11 cellular contexts compared by ENCODE assay signal in the genomic region with DNA sequence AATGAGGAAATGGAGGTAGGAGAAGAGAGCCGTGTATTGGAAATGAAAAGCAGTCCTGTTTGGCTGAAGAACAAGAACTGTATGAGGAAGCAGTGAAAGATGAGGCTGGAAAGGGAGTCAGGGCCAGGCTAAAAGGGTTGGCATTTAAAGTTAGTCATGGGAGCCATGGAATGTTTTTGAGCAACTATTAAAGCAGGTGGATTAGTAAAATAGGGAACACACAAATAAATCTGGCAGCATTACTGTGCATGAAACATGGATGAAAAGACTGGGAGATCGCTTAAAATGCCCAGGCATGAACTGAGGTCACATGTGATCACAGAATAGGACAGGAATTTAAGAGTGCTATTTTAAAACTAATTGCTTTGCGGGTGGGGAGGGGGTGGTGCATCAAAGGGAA. TPM values are rescaled to one million over a fixed set of nuclear protein-coding genes. Genes with fewer than 3 reads are reported as not detected.
DNase-seq lines count a peak whose midpoint lies in the region; ATAC-seq, FAIRE-seq and TF ChIP-seq lines count a peak whose summit lies in the region.
"Had no signal": no experiment of that assay in that cellular context is flagged by ENCODE, and none has a peak within 500 bp of the region (broad histone marks: within the 10 kb centered on the region; RNA-seq: fewer than 3 reads in every experiment).

No MANE protein-coding gene starts in this region.

- peak overlapping the region; percentile 99 for H3K27ac Mint-ChIP-seq in activated naive CD4-positive, alpha-beta T cell treated with anti-CD3 and anti-CD28 coated beads for 36 hours
- H3K27ac Mint-ChIP-seq in activated naive CD4-positive, alpha-beta T cell treated with anti-CD3 and anti-CD28 coated beads, Interleukin-2, amount 50 U/mL, for 72 hours = peak overlapping the region in 1 of 2 donors; percentile 99
- peak overlapping the region; percentile 92 for H3K27ac Mint-ChIP-seq in activated naive CD8-positive, alpha-beta T cell treated with anti-CD3 and anti-CD28 coated beads, Interleukin-2, amount 50 U/mL, for 24 hours

- no peaks in the 10 kb centered on the region for H3K9me3 ChIP-seq in transverse colon
- H3K9me3 ChIP-seq: BLaER1 had no signal

- peaks cover 10 to 37% (median 29%) of the 10 kb centered on the region in 4 donors for H3K4me1 ChIP-seq in transverse colon

- peaks cover 4% of the 10 kb centered on the region for H3K36me3 Mint-ChIP-seq in activated naive CD4-positive, alpha-beta T cell treated with anti-CD3 and anti-CD28 coated beads for 36 hours (ENCODE audit: low read depth)
- H3K36me3 Mint-ChIP-seq in activated naive CD4-positive, alpha-beta T cell treated with anti-CD3 and anti-CD28 coated beads, Interleukin-2, amount 50 U/mL, for 72 hours = peaks cover 13 to 14% of the 10 kb centered on the region in 2 donors
- peaks cover 14% of the 10 kb centered on the region for H3K36me3 Mint-ChIP-seq in activated naive CD8-positive, alpha-beta T cell treated with anti-CD3 and anti-CD28 coated beads, Interleukin-2, amount 50 U/mL, for 24 hours (ENCODE audit: low read depth)

- ATAC-seq in activated naive CD4-positive, alpha-beta T cell treated with anti-CD3 and anti-CD28 coated beads, Interleukin-2, amount 50 U/mL, for 72 hours = no peak
- ATAC-seq in activated naive CD8-positive, alpha-beta T cell treated with anti-CD3 and anti-CD28 coated beads, Interleukin-2, amount 50 U/mL, for 24 hours = no peak
- ATAC-seq in GM21515 (IDR thresholded peaks at IDR 0.05; ENCODE audit: unreplicated experiment) = no peak

- H3K27me3 ChIP-seq in transverse colon = no peaks in the 10 kb centered on the region
- H3K27me3 ChIP-seq: BLaER1 had no signal

- in situ Hi-C loops in transverse colon (cut with MboI; ENCODE audit: low pct_ligation_motif_present in 1 of 4, low pct_unique_long_range_greater_than_20kb in 1 of 4, low sequenced_read_pairs in 3 of 4) = no loop called here

- intact Hi-C loops in activated naive CD4-positive, alpha-beta T cell treated with anti-CD3 and anti-CD28 coated beads for 36 hours (cut with micrococcal nuclease) = loop anchor here (1.0 kb wide), 2 partner anchors 345 to 669 kb away; partner anchors contain the start of gene SMIM30
- intact Hi-C loops in transverse colon (cut with DNase I; ENCODE audit: low total_unique reads) = no loop called here

- no peaks in the 10 kb centered on the region for H3K9me3 Mint-ChIP-seq in activated naive CD4-positive, alpha-beta T cell treated with anti-CD3 and anti-CD28 coated beads for 36 hours
- H3K9me3 Mint-ChIP-seq in activated naive CD4-positive, alpha-beta T cell treated with anti-CD3 and anti-CD28 coated beads, Interleukin-2, amount 50 U/mL, for 72 hours = no peaks in the 10 kb centered on the region
- no peaks in the 10 kb centered on the region for H3K9me3 Mint-ChIP-seq in activated naive CD8-positive, alpha-beta T cell treated with anti-CD3 and anti-CD28 coated beads, Interleukin-2, amount 50 U/mL, for 24 hours

- WGBS in transverse colon (ENCODE audit: low coverage in 1 of 2), 2 donors = 43 to 56% methylated on average over 3 of the region's 3 CpGs

- FAIRE-seq in GM12891 (lab: Jason Lieb, UNC) = no peak

- H3K27ac ChIP-seq in transverse colon = peak overlapping the region; percentile 95 to 100 (median 98)
- H3K27ac ChIP-seq: BLaER1, SK-N-MC had no signal

- no peak for TF ChIP-seq EP300 in transverse colon (IDR thresholded peaks at IDR 0.05; ENCODE audit: low read depth)

- no peak for TF ChIP-seq POLR2A in transverse colon (IDR thresholded peaks at IDR 0.05)
- TF ChIP-seq POLR2A in GM12891 (IDR thresholded peaks at IDR 0.05; ENCODE audit: low read depth, low read length) = no peak

- H3K4me3 ChIP-seq in transverse colon = peak overlapping the region in 1 of 4 donors; percentile 79

- no peak for DNase-seq in activated naive CD4-positive, alpha-beta T cell treated with anti-CD3 and anti-CD28 coated beads for 36 hours
- DNase-seq in activated naive CD4-positive, alpha-beta T cell treated with anti-CD3 and anti-CD28 coated beads, Interleukin-2, amount 50 U/mL, for 72 hours (ENCODE audit: low spot score in 2 of 2) = no peak
- no peak for DNase-seq in activated naive CD8-positive, alpha-beta T cell treated with anti-CD3 and anti-CD28 coated beads, Interleukin-2, amount 50 U/mL, for 24 hours
- peak; percentile 18 for DNase-seq in myocyte (ENCODE audit: low read depth)
- DNase-seq in transverse colon = no peak
- DNase-seq in GM12891 (ENCODE audit: insufficient read length, low spot score) = no peak
- no peak for DNase-seq in NCI-H2029 treated with DMSO at 0.1 percent for 48 hours (lab: John Stamatoyannopoulos, UW)
- DNase-seq: NCI-H187 treated with DMSO at 0.1 percent for 48 hours had no signal

- no peak for TF ChIP-seq CTCF in transverse colon (IDR thresholded peaks at IDR 0.05)

- no peaks in the 10 kb centered on the region for H3K27me3 Mint-ChIP-seq in activated naive CD4-positive, alpha-beta T cell treated with anti-CD3 and anti-CD28 coated beads for 36 hours (ENCODE audit: low read depth)
- H3K27me3 Mint-ChIP-seq in activated naive CD8-positive, alpha-beta T cell treated with anti-CD3 and anti-CD28 coated beads, Interleukin-2, amount 50 U/mL, for 24 hours = no peaks in the 10 kb centered on the region

- peaks cover 36% of the 10 kb centered on the region for H3K4me1 Mint-ChIP-seq in activated naive CD4-positive, alpha-beta T cell treated with anti-CD3 and anti-CD28 coated beads for 36 hours (ENCODE audit: low read depth)
- H3K4me1 Mint-ChIP-seq in activated naive CD8-positive, alpha-beta T cell treated with anti-CD3 and anti-CD28 coated beads, Interleukin-2, amount 50 U/mL, for 24 hours = peaks cover 46% of the 10 kb centered on the region

- no peaks in the 10 kb centered on the region for H3K36me3 ChIP-seq in transverse colon
- H3K36me3 ChIP-seq: BLaER1 had no signal

- CTCF ChIA-PET in activated naive CD4-positive, alpha-beta T cell treated with anti-CD3 and anti-CD28 coated beads for 36 hours (lab: Charles Lee) = interaction anchor here (0.5 kb wide), 1 partner anchor 1310 kb away, joined by 3 read pairs; no protein-coding TSS in a partner anchor

- peak overlapping the region; percentile 99 for H3K4me3 Mint-ChIP-seq in activated naive CD4-positive, alpha-beta T cell treated with anti-CD3 and anti-CD28 coated beads for 36 hours
- H3K4me3 Mint-ChIP-seq in activated naive CD8-positive, alpha-beta T cell treated with anti-CD3 and anti-CD28 coated beads, Interleukin-2, amount 50 U/mL, for 24 hours = peak overlapping the region; percentile 10

TF ChIP-seq in GM12891, 5 proteins besides CTCF, POLR2A, EP300 and RAD21:
- TF ChIP-seq SPI1 (IDR thresholded peaks at IDR 0.05; ENCODE audit: low read depth, low read length) (no peak), POU2F2 (IDR thresholded peaks at IDR 0.05; ENCODE audit: low read depth, low read length) (no peak)

RNA-seq across cellular contexts. Expression of gene IFRD1, which starts 1.4 kb away (rescaled TPM):
- total RNA-seq in activated naive CD4-positive, alpha-beta T cell treated with anti-CD3 and anti-CD28 coated beads for 36 hours = 10 to 100 TPM; 47.3 to 50.5 TPM
- total RNA-seq in activated naive CD4-positive, alpha-beta T cell treated with anti-CD3 and anti-CD28 coated beads, Interleukin-2, amount 50 U/mL, for 72 hours = 10 to 100 TPM; 67.6 to 85.2 TPM
- total RNA-seq in myocyte = 64.9 and 90.7 TPM in 2 replicates
- 56.8 TPM for polyA plus RNA-seq in myocyte (2012)
- 10 to 100 TPM; 23.3 to 92.7 (median 52.0) TPM for total RNA-seq in transverse colon
- 20.4 TPM for polyA plus RNA-seq in GM12891 (2012; ENCODE audit: low read depth, missing spikeins)

RNA-seq across cellular contexts. Expression of gene LSMEM1, which starts 31.9 kb away (rescaled TPM):
- under 1 TPM; 0.81 to 0.88 TPM for total RNA-seq in activated naive CD4-positive, alpha-beta T cell treated with anti-CD3 and anti-CD28 coated beads for 36 hours
- total RNA-seq in activated naive CD4-positive, alpha-beta T cell treated with anti-CD3 and anti-CD28 coated beads, Interleukin-2, amount 50 U/mL, for 72 hours = 1 to 10 TPM in 1 of 2 donors, under 1 TPM in 1; 0.37 to 1.8 TPM
- total RNA-seq in myocyte (0.26 and 1.4 TPM in 2 replicates), transverse colon (1 to 10 TPM in 1 of 4 donors, under 1 TPM in 1, not detected in 2; 0.96 to 4.0 TPM)
- polyA plus RNA-seq in myocyte (2012) = 0.91 TPM
- 0.30 TPM for polyA plus RNA-seq in GM12891 (2012; ENCODE audit: low read depth, missing spikeins)
